1 cellular context compared by ENCODE assay signal in the genomic region with DNA sequence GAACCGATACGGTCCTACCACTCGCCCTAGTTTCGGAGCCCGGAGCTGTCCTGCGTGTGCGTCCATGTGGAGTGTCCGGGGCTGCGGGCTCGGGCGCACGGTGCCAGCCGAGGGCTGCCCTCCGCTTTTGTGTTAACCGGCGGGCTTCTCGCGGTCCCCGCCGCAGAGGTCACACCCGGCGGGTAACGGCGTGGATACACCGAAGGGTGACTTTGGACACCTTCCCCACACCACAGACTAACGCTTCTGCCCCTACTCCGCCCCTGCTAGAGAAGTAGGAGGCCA.
TF ChIP-seq lines count a peak whose summit lies in the region.

No MANE protein-coding gene starts in this region.

TF ChIP-seq in K562, 482 proteins besides CTCF, POLR2A, EP300 and RAD21 (continued from another document and continues in another):
- TF ChIP-seq, protein P1, sequence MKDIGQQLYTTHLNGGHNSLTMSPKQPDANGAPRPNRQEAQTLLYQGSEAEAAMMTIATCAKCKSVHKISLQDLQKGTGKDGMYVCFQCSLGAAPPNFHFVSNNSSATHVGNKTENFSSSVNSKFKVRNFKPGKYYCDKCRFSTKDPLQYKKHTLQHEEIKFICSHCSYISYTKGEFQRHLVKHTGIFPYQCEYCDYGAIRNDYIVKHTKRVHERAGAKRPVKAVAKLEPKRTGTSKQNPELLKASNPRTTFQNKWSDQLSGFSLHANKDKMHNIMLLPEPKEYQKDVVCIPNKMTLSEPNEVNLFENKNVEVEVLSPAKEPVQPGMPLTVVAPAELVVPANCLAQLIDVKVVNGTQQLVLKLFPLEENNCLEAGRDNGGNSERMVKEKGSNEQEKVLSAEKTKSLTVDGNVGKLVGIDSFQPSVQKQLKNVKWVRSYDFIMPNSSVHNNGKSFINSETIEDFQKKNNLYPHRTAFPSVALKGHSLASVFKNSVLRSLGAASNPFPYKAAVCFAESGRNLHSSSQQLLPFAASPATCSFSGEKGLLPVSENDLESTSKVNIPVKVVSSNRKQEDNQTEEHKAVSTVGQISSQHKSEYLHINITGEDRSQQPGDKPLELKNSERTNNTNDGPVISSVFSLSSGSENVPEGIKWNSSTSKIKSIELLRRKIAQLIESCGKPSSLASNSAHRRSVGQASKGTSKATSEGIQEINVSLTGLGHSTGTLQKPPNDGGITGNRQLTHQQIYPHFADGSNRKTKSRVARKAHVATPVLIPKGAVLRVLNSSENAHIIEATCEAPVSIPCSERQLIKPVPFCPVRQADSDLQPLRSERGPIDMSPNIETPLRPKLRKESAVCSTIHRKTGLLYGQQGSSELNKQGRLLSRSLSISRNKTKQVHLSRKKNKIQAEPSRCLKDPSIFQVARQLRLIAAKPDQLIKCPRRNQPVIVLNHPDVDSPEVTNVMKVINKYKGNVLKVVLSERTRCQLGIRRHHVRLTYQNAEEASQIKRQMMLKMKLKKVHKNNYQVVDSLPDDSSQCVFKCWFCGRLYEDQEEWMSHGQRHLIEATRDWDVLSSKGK (CRISPR knock-in tag; IDR thresholded peaks at IDR 0.05): no peak
- TF ChIP-seq CHD2 (IDR thresholded peaks at IDR 0.05; ENCODE audit: low read depth, low read length): no peak
- TF ChIP-seq TGIF2 (CRISPR knock-in tag; IDR thresholded peaks at IDR 0.05): no peak; the same call in 1 of the 2 replicates
- TF ChIP-seq, protein P2, sequence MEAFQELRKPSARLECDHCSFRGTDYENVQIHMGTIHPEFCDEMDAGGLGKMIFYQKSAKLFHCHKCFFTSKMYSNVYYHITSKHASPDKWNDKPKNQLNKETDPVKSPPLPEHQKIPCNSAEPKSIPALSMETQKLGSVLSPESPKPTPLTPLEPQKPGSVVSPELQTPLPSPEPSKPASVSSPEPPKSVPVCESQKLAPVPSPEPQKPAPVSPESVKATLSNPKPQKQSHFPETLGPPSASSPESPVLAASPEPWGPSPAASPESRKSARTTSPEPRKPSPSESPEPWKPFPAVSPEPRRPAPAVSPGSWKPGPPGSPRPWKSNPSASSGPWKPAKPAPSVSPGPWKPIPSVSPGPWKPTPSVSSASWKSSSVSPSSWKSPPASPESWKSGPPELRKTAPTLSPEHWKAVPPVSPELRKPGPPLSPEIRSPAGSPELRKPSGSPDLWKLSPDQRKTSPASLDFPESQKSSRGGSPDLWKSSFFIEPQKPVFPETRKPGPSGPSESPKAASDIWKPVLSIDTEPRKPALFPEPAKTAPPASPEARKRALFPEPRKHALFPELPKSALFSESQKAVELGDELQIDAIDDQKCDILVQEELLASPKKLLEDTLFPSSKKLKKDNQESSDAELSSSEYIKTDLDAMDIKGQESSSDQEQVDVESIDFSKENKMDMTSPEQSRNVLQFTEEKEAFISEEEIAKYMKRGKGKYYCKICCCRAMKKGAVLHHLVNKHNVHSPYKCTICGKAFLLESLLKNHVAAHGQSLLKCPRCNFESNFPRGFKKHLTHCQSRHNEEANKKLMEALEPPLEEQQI (IDR thresholded peaks at IDR 0.05): no peak
- no peak for TF ChIP-seq ZNF311 (CRISPR knock-in tag; IDR thresholded peaks at IDR 0.05)
- no peak for TF ChIP-seq ZEB2 (IDR thresholded peaks at IDR 0.05)
- TF ChIP-seq ZNF354B (CRISPR knock-in tag; IDR thresholded peaks at IDR 0.05): no peak
- no peak for TF ChIP-seq ZNF121 (CRISPR knock-in tag; conservative IDR thresholded peaks at IDR 0.05)
- TF ChIP-seq NEUROD1 (IDR thresholded peaks at IDR 0.05; ENCODE audit: borderline replicate concordance, low read depth, low read length, partially characterized antibody): no peak
- TF ChIP-seq SMARCA4 (IDR thresholded peaks at IDR 0.05): no peak; the same call in 1 of the 2 replicates
- no peak for TF ChIP-seq CSDE1 (IDR thresholded peaks at IDR 0.05)
- TF ChIP-seq MAFG (tag; conservative IDR thresholded peaks at IDR 0.05): no peak
- TF ChIP-seq ZNF384 (IDR thresholded peaks at IDR 0.05; ENCODE audit: low read depth, low read length): 0 out of 2 replicates have a peak, but pooled peaks have one; percentile 12
- TF ChIP-seq YBX1 (IDR thresholded peaks at IDR 0.05): no peak
- TF ChIP-seq SMAD2 (IDR thresholded peaks at IDR 0.05; ENCODE audit: low read depth, low read length): no peak
- no peak for TF ChIP-seq NELFE (IDR thresholded peaks at IDR 0.05; ENCODE audit: insufficient read depth, insufficient read length)
- TF ChIP-seq, protein P3, sequence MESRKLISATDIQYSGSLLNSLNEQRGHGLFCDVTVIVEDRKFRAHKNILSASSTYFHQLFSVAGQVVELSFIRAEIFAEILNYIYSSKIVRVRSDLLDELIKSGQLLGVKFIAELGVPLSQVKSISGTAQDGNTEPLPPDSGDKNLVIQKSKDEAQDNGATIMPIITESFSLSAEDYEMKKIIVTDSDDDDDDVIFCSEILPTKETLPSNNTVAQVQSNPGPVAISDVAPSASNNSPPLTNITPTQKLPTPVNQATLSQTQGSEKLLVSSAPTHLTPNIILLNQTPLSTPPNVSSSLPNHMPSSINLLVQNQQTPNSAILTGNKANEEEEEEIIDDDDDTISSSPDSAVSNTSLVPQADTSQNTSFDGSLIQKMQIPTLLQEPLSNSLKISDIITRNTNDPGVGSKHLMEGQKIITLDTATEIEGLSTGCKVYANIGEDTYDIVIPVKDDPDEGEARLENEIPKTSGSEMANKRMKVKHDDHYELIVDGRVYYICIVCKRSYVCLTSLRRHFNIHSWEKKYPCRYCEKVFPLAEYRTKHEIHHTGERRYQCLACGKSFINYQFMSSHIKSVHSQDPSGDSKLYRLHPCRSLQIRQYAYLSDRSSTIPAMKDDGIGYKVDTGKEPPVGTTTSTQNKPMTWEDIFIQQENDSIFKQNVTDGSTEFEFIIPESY (CRISPR knock-in tag; IDR thresholded peaks at IDR 0.05): peak; percentile 14; the same call in 1 of the 2 replicates
- no peak for TF ChIP-seq TEAD4 (IDR thresholded peaks at IDR 0.05; ENCODE audit: low read length)
- TF ChIP-seq TEAD4 (CRISPR knock-in tag; IDR thresholded peaks at IDR 0.05; ENCODE audit: borderline replicate concordance): peak; percentile 70; the same call in 1 of the 2 replicates
- TF ChIP-seq, protein P4, sequence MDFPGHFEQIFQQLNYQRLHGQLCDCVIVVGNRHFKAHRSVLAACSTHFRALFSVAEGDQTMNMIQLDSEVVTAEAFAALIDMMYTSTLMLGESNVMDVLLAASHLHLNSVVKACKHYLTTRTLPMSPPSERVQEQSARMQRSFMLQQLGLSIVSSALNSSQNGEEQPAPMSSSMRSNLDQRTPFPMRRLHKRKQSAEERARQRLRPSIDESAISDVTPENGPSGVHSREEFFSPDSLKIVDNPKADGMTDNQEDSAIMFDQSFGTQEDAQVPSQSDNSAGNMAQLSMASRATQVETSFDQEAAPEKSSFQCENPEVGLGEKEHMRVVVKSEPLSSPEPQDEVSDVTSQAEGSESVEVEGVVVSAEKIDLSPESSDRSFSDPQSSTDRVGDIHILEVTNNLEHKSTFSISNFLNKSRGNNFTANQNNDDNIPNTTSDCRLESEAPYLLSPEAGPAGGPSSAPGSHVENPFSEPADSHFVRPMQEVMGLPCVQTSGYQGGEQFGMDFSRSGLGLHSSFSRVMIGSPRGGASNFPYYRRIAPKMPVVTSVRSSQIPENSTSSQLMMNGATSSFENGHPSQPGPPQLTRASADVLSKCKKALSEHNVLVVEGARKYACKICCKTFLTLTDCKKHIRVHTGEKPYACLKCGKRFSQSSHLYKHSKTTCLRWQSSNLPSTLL (IDR thresholded peaks at IDR 0.05): peak; percentile 44; the same call in 1 of the 2 replicates
- TF ChIP-seq, protein P5, sequence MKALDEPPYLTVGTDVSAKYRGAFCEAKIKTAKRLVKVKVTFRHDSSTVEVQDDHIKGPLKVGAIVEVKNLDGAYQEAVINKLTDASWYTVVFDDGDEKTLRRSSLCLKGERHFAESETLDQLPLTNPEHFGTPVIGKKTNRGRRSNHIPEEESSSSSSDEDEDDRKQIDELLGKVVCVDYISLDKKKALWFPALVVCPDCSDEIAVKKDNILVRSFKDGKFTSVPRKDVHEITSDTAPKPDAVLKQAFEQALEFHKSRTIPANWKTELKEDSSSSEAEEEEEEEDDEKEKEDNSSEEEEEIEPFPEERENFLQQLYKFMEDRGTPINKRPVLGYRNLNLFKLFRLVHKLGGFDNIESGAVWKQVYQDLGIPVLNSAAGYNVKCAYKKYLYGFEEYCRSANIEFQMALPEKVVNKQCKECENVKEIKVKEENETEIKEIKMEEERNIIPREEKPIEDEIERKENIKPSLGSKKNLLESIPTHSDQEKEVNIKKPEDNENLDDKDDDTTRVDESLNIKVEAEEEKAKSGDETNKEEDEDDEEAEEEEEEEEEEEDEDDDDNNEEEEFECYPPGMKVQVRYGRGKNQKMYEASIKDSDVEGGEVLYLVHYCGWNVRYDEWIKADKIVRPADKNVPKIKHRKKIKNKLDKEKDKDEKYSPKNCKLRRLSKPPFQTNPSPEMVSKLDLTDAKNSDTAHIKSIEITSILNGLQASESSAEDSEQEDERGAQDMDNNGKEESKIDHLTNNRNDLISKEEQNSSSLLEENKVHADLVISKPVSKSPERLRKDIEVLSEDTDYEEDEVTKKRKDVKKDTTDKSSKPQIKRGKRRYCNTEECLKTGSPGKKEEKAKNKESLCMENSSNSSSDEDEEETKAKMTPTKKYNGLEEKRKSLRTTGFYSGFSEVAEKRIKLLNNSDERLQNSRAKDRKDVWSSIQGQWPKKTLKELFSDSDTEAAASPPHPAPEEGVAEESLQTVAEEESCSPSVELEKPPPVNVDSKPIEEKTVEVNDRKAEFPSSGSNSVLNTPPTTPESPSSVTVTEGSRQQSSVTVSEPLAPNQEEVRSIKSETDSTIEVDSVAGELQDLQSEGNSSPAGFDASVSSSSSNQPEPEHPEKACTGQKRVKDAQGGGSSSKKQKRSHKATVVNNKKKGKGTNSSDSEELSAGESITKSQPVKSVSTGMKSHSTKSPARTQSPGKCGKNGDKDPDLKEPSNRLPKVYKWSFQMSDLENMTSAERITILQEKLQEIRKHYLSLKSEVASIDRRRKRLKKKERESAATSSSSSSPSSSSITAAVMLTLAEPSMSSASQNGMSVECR (CRISPR knock-in tag; IDR thresholded peaks at IDR 0.05): no peak
- no peak for TF ChIP-seq ZNF561 (CRISPR knock-in tag; conservative IDR thresholded peaks at IDR 0.05)
- TF ChIP-seq ZNF695 (CRISPR knock-in tag; IDR thresholded peaks at IDR 0.05): no peak
- TF ChIP-seq RBBP5 (IDR thresholded peaks at IDR 0.05; ENCODE audit: borderline replicate concordance, insufficient read depth, low read length, poor library complexity, severe bottlenecking): no peak
- TF ChIP-seq, protein P6, sequence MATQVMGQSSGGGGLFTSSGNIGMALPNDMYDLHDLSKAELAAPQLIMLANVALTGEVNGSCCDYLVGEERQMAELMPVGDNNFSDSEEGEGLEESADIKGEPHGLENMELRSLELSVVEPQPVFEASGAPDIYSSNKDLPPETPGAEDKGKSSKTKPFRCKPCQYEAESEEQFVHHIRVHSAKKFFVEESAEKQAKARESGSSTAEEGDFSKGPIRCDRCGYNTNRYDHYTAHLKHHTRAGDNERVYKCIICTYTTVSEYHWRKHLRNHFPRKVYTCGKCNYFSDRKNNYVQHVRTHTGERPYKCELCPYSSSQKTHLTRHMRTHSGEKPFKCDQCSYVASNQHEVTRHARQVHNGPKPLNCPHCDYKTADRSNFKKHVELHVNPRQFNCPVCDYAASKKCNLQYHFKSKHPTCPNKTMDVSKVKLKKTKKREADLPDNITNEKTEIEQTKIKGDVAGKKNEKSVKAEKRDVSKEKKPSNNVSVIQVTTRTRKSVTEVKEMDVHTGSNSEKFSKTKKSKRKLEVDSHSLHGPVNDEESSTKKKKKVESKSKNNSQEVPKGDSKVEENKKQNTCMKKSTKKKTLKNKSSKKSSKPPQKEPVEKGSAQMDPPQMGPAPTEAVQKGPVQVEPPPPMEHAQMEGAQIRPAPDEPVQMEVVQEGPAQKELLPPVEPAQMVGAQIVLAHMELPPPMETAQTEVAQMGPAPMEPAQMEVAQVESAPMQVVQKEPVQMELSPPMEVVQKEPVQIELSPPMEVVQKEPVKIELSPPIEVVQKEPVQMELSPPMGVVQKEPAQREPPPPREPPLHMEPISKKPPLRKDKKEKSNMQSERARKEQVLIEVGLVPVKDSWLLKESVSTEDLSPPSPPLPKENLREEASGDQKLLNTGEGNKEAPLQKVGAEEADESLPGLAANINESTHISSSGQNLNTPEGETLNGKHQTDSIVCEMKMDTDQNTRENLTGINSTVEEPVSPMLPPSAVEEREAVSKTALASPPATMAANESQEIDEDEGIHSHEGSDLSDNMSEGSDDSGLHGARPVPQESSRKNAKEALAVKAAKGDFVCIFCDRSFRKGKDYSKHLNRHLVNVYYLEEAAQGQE (CRISPR knock-in tag; IDR thresholded peaks at IDR 0.05; ENCODE audit: low read depth): peak; percentile 75; the same call in 1 of the 2 replicates
- no peak for TF ChIP-seq KLF13 (tag; IDR thresholded peaks at IDR 0.05; ENCODE audit: borderline replicate concordance, low read depth)
